ENCODE assay signal across 8 cellular contexts in the genomic region with DNA sequence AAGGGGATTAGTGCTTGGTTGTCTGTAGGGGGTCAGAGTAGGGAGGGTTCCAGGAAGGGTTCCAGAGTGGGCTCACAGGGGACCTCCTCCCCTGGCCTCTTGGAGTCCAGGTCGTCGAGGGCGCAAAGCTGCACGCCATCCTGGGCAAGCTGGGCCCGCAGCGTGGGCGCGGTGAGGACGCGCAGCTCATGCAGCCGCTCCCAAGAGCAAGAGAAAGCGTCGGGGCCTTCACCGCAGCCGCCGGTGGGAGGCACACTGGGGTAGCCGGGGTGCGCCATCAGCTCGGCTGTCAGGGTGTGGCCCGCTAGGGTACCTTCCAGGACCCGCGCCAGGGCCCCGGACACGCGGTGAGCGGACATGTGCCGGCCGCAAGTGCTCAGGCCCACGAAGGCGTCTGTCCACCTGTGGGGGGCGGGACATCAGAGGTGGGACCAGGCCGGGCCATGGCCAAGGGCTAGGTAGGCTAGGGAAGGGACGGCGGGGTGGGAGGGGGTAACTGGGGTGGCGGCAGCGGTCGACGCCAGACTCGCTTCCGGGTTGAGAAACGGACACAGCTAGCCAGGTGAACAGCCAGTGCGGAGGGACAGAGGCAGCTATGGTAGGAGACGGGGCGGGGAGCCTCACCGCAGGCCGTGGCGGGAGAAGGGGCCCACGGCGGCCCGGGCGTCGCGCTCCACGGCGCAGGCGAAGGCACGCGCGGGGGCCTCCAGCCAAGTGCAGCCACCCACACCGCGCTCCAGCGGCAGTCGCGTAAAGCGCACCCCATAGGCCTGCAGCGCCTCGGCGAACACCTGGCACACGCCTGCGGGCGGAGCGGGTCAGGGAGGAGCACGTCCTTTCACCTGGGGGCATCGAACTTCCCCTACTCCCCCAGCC. TPM values are rescaled to one million over a fixed set of nuclear protein-coding genes. Genes with fewer than 3 reads are reported as not detected.
DNase-seq lines count a peak whose midpoint lies in the region; ATAC-seq and TF ChIP-seq lines count a peak whose summit lies in the region.

No MANE protein-coding gene starts in this region.

- H3K27ac ChIP-seq in brain microvascular endothelial cell (peak overlapping the region; percentile 74), mesendoderm (ENCODE audit: low read depth, low read length) (no peak overlapping the region)

- H3K18ac ChIP-seq in mesendoderm (ENCODE audit: low read length), result no peak overlapping the region

- H3K4me2 ChIP-seq in mesendoderm (ENCODE audit: low read length), result peak overlapping the region; percentile 61

- TF ChIP-seq CTCF in BJ (IDR thresholded peaks at IDR 0.05; ENCODE audit: insufficient read depth, low read depth, low read length) (no peak), brain microvascular endothelial cell (IDR thresholded peaks at IDR 0.05; ENCODE audit: low read depth, low read length, missing control alignments) (no peak)

- H3K27me3 ChIP-seq in BJ (ENCODE audit: control insufficient read depth, insufficient read depth, low read length) (no peaks in the 10 kb centered on the region), brain microvascular endothelial cell (replicated peaks) (no peaks in the 10 kb centered on the region), mesendoderm (ENCODE audit: insufficient read depth, low read length, poor library complexity) (no peaks in the 10 kb centered on the region)

- H3K36me3 ChIP-seq in BJ (ENCODE audit: control insufficient read depth, insufficient read depth, low read length), result peaks cover 3% of the 10 kb centered on the region
- H3K36me3 ChIP-seq in brain microvascular endothelial cell (replicated peaks), result peaks cover 30% of the 10 kb centered on the region
- H3K36me3 ChIP-seq in mesendoderm (ENCODE audit: control insufficient read depth, insufficient read depth, low read length), result no peaks in the 10 kb centered on the region

- H3K4me3 ChIP-seq in BJ (ENCODE audit: low read depth, low read length), result peak overlapping the region; percentile 99
- peak overlapping the region; percentile 84 for H3K4me3 ChIP-seq in brain microvascular endothelial cell (ENCODE audit: low read depth, low read length)
- H3K4me3 ChIP-seq in mesendoderm (ENCODE audit: low read length), result peak overlapping the region; percentile 10

- POLR2A ChIA-PET in BJ (lab: Charles Lee), result no interaction called here

- in situ Hi-C loops in brain microvascular endothelial cell (cut with HindIII; ENCODE audit: low pct_ligation_motif_present, low sequenced_read_pairs), result no loop called here

- H4K5ac ChIP-seq in mesendoderm (ENCODE audit: low read length), result no peak overlapping the region

- no peak overlapping the region for H2BK120ac ChIP-seq in mesendoderm (ENCODE audit: low read depth, low read length)

- H3K79me1 ChIP-seq in mesendoderm (ENCODE audit: low read length), result peaks cover 17% of the 10 kb centered on the region

- H2AK5ac ChIP-seq in mesendoderm (ENCODE audit: low read length), result no peak overlapping the region

- DNase-seq in BJ (ENCODE audit: low read depth) (no peak), brain microvascular endothelial cell (no peak), mesendoderm (no peak), NCI-H1436 treated with DMSO at 0.1 percent for 48 hours (lab: John Stamatoyannopoulos, UW) (no peak), T1000 (lab: John Stamatoyannopoulos, UW) (no peak), occipital lobe (lab: John Stamatoyannopoulos, UW) (no peak)

- no peak overlapping the region for H2BK15ac ChIP-seq in mesendoderm (replicated peaks; ENCODE audit: low read depth)

- no CpG with 5 or more reads among the region's 74 CpGs for WGBS in mesendoderm (ENCODE audit: extremely low coverage, insufficient coverage, low lambda C conversion rate)

- no peak overlapping the region for H3K23ac ChIP-seq in mesendoderm (ENCODE audit: low read length)

- CTCF ChIA-PET in BJ (lab: Yijun Ruan, JAX), result interaction anchor here (0.8 to 9.3 kb wide), 11 partner anchors 10 to 52 kb away, joined by 3 to 71 read pairs (median 6); a partner anchor contains a TSS

- H3K4me1 ChIP-seq in mesendoderm (ENCODE audit: control insufficient read depth, low read depth, low read length), result no peaks in the 10 kb centered on the region

- no peak overlapping the region for H4K8ac ChIP-seq in mesendoderm (ENCODE audit: low read depth, low read length)

- H3K79me2 ChIP-seq in mesendoderm (ENCODE audit: control insufficient read depth, insufficient read depth, low read length), result peaks cover 5% of the 10 kb centered on the region

- no peak overlapping the region for H2BK5ac ChIP-seq in mesendoderm (ENCODE audit: low read length)

- H3K4ac ChIP-seq in mesendoderm (ENCODE audit: low read depth, low read length), result peak overlapping the region; percentile 0

- peak overlapping the region; percentile 77 for H3K56ac ChIP-seq in mesendoderm (ENCODE audit: low read length)

- ATAC-seq in HG03175 (IDR thresholded peaks at IDR 0.05; ENCODE audit: unreplicated experiment) (peak; percentile 15), HG02623 (IDR thresholded peaks at IDR 0.05; ENCODE audit: unreplicated experiment) (no peak)

- H3K9ac ChIP-seq in mesendoderm (ENCODE audit: low read length), result peak overlapping the region; percentile 65

RNA-seq across cellular contexts. Expression of a gene that starts 1.2 kb away (rescaled TPM):
- polyA plus RNA-seq in BJ (2011; rRNA removed), result 14.6 and 20.0 TPM in 2 replicates
- polyA minus RNA-seq in BJ (2011; rRNA and poly(A)+ RNA removed), result 4.9 and 7.3 TPM in 2 replicates
- 24.5 TPM for polyA plus RNA-seq in mesendoderm (2013, experiment 1 of 2)
- polyA plus RNA-seq in mesendoderm (2013, experiment 2 of 2), result 23.4 TPM
- 7.0 TPM for total RNA-seq in occipital lobe

RNA-seq across cellular contexts. Expression of a gene that starts 3.9 kb away (rescaled TPM):
- polyA plus RNA-seq in BJ (2011; rRNA removed), result 0.10 and 0.13 TPM in 2 replicates
- polyA minus RNA-seq in BJ (2011; rRNA and poly(A)+ RNA removed), result 0.05 TPM in 1 of 2 replicates, not detected in the other
- 0.14 TPM for polyA plus RNA-seq in mesendoderm (2013, experiment 1 of 2)
- polyA plus RNA-seq in mesendoderm (2013, experiment 2 of 2), result 0.08 TPM
- 0.16 TPM for total RNA-seq in occipital lobe

RNA-seq across cellular contexts. Expression of a gene that starts 13.5 kb away (rescaled TPM):
- 10.9 and 22.8 TPM in 2 replicates for polyA plus RNA-seq in BJ (2011; rRNA removed)
- 11.8 and 13.4 TPM in 2 replicates for polyA minus RNA-seq in BJ (2011; rRNA and poly(A)+ RNA removed)
- polyA plus RNA-seq in mesendoderm (2013, experiment 1 of 2), result 26.9 TPM
- polyA plus RNA-seq in mesendoderm (2013, experiment 2 of 2), result 25.4 TPM
- total RNA-seq in occipital lobe, result 4.7 TPM

RNA-seq across cellular contexts. Expression of a gene that starts 37.2 kb away (rescaled TPM):
- 38.9 and 64.7 TPM in 2 replicates for polyA plus RNA-seq in BJ (2011; rRNA removed)
- 24.8 and 26.8 TPM in 2 replicates for polyA minus RNA-seq in BJ (2011; rRNA and poly(A)+ RNA removed)
- polyA plus RNA-seq in mesendoderm (2013, experiment 1 of 2), result 30.1 TPM
- 29.8 TPM for polyA plus RNA-seq in mesendoderm (2013, experiment 2 of 2)
- total RNA-seq in occipital lobe, result 24.3 TPM

Comparison
In these comparisons a context has a peak if more than half of its experiments do, and no peak if none do; other contexts are left out.
1. H3K4me3 ChIP-seq: peak in every context shown above with its lines; median percentile 99 in BJ; 84 in brain microvascular endothelial cell; 10 in mesendoderm.